Comparison of ENCODE assay signal across 8 cellular contexts in genomic region chr12:8243682-8244161, GRCh38. TPM values are rescaled to one million over a fixed set of nuclear protein-coding genes. Genes with fewer than 3 reads are reported as not detected.
A peak's percentile ranks its signal among the peaks of the same experiment; 100 is the strongest.
DNase-seq lines count a peak whose midpoint lies in the region; ATAC-seq and TF ChIP-seq lines count a peak whose summit lies in the region.
"Not testable (repeated sequence)": the region's sequence is repeated elsewhere in the genome, so short reads cannot be mapped to it uniquely, and the experiment has no call there.

No MANE protein-coding gene starts in this region.

- BruUV-seq in Caco-2 (replicated peaks; lab: Mats Ljungman, UMichigan); PC-3 (replicated peaks; lab: Mats Ljungman, UMichigan): not testable (repeated sequence)

- peak overlapping the region; percentile 94 for H3K4me3 Mint-ChIP-seq in Caco-2 (ENCODE audit: unreplicated experiment)
- H3K4me3 Mint-ChIP-seq in activated T-helper 17 cell treated with anti-CD3 and anti-CD28 coated beads, Interleukin-2, amount 50 U/mL, for 72 hours: peak overlapping the region; percentile 84

- peak overlapping the region; percentile 79 for H3K4me2 ChIP-seq in PC-3 (ENCODE audit: low read length)

- not testable (repeated sequence) for H3K9me3 ChIP-seq in Caco-2; PC-3 (ENCODE audit: low read length); thymus (ENCODE audit: control insufficient read depth)

- peaks cover 12% of the 10 kb centered on the region for H3K4me1 Mint-ChIP-seq in Caco-2 (ENCODE audit: low read depth, unreplicated experiment)
- not testable (repeated sequence) for H3K4me1 Mint-ChIP-seq in activated T-helper 17 cell treated with anti-CD3 and anti-CD28 coated beads, Interleukin-2, amount 50 U/mL, for 72 hours

- not testable (repeated sequence) for H3K4me1 ChIP-seq in Caco-2; PC-3 (ENCODE audit: insufficient read depth, low read length); thymus (ENCODE audit: control insufficient read depth, insufficient read depth, low read length)

- peak overlapping the region; percentile 74 for H2AFZ ChIP-seq in PC-3 (ENCODE audit: low read length)

- peaks cover 11% of the 10 kb centered on the region for H3K36me3 Mint-ChIP-seq in Caco-2 (ENCODE audit: insufficient read depth, unreplicated experiment)
- H3K36me3 Mint-ChIP-seq in activated T-helper 17 cell treated with anti-CD3 and anti-CD28 coated beads, Interleukin-2, amount 50 U/mL, for 72 hours (ENCODE audit: low read depth): not testable (repeated sequence)

- not testable (repeated sequence) for H3K9me3 Mint-ChIP-seq in Caco-2 (ENCODE audit: unreplicated experiment); activated T-helper 17 cell treated with anti-CD3 and anti-CD28 coated beads, Interleukin-2, amount 50 U/mL, for 72 hours

- not testable (repeated sequence) for H3K9me2 ChIP-seq in PC-3 (replicated peaks; ENCODE audit: low read length)

- peak overlapping the region; percentile 99 for H3K27ac Mint-ChIP-seq in Caco-2 (ENCODE audit: unreplicated experiment)
- H3K27ac Mint-ChIP-seq in activated T-helper 17 cell treated with anti-CD3 and anti-CD28 coated beads, Interleukin-2, amount 50 U/mL, for 72 hours: peak overlapping the region; percentile 91

- not testable (repeated sequence) for H3K79me2 ChIP-seq in PC-3 (ENCODE audit: low read length)

- POLR2A ChIA-PET in Caco-2 (lab: Charles Lee): interaction anchor here (0.6 to 1.1 kb wide), 2 partner anchors 13 to 1773 kb away, joined by 3 to 7 read pairs; no protein-coding TSS in a partner anchor
- POLR2A ChIA-PET in PC-3 (lab: Charles Lee; ENCODE audit: unreplicated experiment): not testable (repeated sequence)

- not testable (repeated sequence) for H3K9ac ChIP-seq in PC-3 (ENCODE audit: low read length)

- not testable (repeated sequence) for H3F3A ChIP-seq in PC-3 (ENCODE audit: low read length, unreplicated experiment)

- not testable (repeated sequence) for ATAC-seq in PC-3; activated T-helper 17 cell treated with anti-CD3 and anti-CD28 coated beads, Interleukin-2, amount 50 U/mL, for 72 hours (replicated peaks); omental fat pad (ENCODE audit: low FRiP score)

- not testable (repeated sequence) for H3K27me3 ChIP-seq in Caco-2 (replicated peaks; ENCODE audit: control insufficient read depth, insufficient read depth, low read length); HL-60 (ENCODE audit: insufficient read depth, poor library complexity, severe bottlenecking); PC-3 (ENCODE audit: low read length); thymus (ENCODE audit: control insufficient read depth, insufficient read depth)

- 1% methylated on average over 35 of the region's 35 CpGs for WGBS in thymus

- DNase-seq in Caco-2, PC-3: not testable (repeated sequence)
- DNase-seq in HL-60 (ENCODE audit: low read depth in 1 of 2, low spot score in 1 of 2) (peak in 1 of 2 experiments; percentile 20), iPS-NIHi7 (ENCODE audit: extremely low spot score) (peak; percentile 61), omental fat pad (ENCODE audit: low spot score) (peak; percentile 30)
- peak; percentile 66 for DNase-seq in effector CD8-positive, alpha-beta T cell (lab: John Stamatoyannopoulos, UW)

- not testable (repeated sequence) for TF ChIP-seq CTCF in Caco-2 (IDR thresholded peaks at IDR 0.05; ENCODE audit: insufficient read depth in 1 of 2, low read depth in 1 of 2, low read length in 1 of 2, severe bottlenecking in 1 of 2, unreplicated experiment in 1 of 2); HL-60 (IDR thresholded peaks at IDR 0.05; ENCODE audit: insufficient read depth, low read length); PC-3 (conservative IDR thresholded peaks at IDR 0.05; ENCODE audit: low read depth, low read length); omental fat pad (IDR thresholded peaks at IDR 0.05)

- H3K27ac ChIP-seq in HL-60 (replicated peaks) (peak overlapping the region; percentile 59), thymus (ENCODE audit: low read depth) (peak overlapping the region; percentile 31)
- not testable (repeated sequence) for H3K27ac ChIP-seq in PC-3 (ENCODE audit: low read length)

- H3K36me3 ChIP-seq in Caco-2 (ENCODE audit: control insufficient read depth, insufficient read depth, low read length); PC-3 (ENCODE audit: low read depth, low read length); thymus (ENCODE audit: control insufficient read depth, insufficient read depth): not testable (repeated sequence)

- CTCF ChIA-PET in Caco-2 (lab: Charles Lee): interaction anchor here (0.6 to 1.0 kb wide), 3 partner anchors 12 to 1080 kb away, joined by 3 to 11 read pairs (median 3); no protein-coding TSS in a partner anchor
- CTCF ChIA-PET in PC-3 (lab: Charles Lee): not testable (repeated sequence)

- intact Hi-C loops in Caco-2 (cut with micrococcal nuclease; ENCODE audit: unreplicated experiment); PC-3 (cut with micrococcal nuclease): not testable (repeated sequence)

- H4K20me1 ChIP-seq in PC-3 (ENCODE audit: low read length): not testable (repeated sequence)

- H3K27me3 Mint-ChIP-seq in Caco-2 (ENCODE audit: insufficient read depth, unreplicated experiment); activated T-helper 17 cell treated with anti-CD3 and anti-CD28 coated beads, Interleukin-2, amount 50 U/mL, for 72 hours: not testable (repeated sequence)

- H3K4me3 ChIP-seq in Caco-2 (ENCODE audit: low read depth, low read length) (peak overlapping the region; percentile 37), HL-60 (replicated peaks; ENCODE audit: insufficient read depth, low read length) (peak overlapping the region; percentile 69), PC-3 (ENCODE audit: low read length) (peak overlapping the region; percentile 62), thymus (ENCODE audit: low read length) (peak overlapping the region; percentile 57)

RNA-seq across cellular contexts. Expression of gene FAM90A1, which starts 16.3 kb away (rescaled TPM):
- total RNA-seq in Caco-2 (2022): 0.14 and 0.34 TPM in 2 replicates
- not detected in 2 replicates for total RNA-seq in PC-3 (2014; rRNA removed)
- under 1 TPM in 1 of 2 donors, not detected in 1; 0.24 TPM for total RNA-seq in activated T-helper 17 cell treated with anti-CD3 and anti-CD28 coated beads, Interleukin-2, amount 50 U/mL, for 72 hours
- total RNA-seq in omental fat pad: not detected
- polyA plus RNA-seq in thymus: 0.37 TPM
